8 cellular contexts compared by ENCODE assay signal in genomic region chrX:7586126-7586525, GRCh38.
DNase-seq lines count a peak whose midpoint lies in the region; ATAC-seq, FAIRE-seq and TF ChIP-seq lines count a peak whose summit lies in the region.

No MANE protein-coding gene starts in this region.

- no peaks in the 10 kb centered on the region for H3K79me2 ChIP-seq in neural progenitor cell (ENCODE audit: low read depth)

- no peak for FAIRE-seq in bronchial epithelial cell (lab: Jason Lieb, UNC)

- H2AFZ ChIP-seq in neural progenitor cell (replicated peaks), result no peak overlapping the region

- no peak overlapping the region for H3K4me2 ChIP-seq in neural progenitor cell

- in situ Hi-C loops in KBM-7 (cut with MboI; ENCODE audit: low pct_unique_long_range_greater_than_20kb, low sequenced_read_pairs), result no loop called here

- H3K27ac ChIP-seq in neural progenitor cell, result no peak overlapping the region

- no peaks in the 10 kb centered on the region for H3K27me3 ChIP-seq in bronchial epithelial cell (ENCODE audit: control insufficient read depth, insufficient read depth, low read length)
- no peaks in the 10 kb centered on the region for H3K27me3 ChIP-seq in neural progenitor cell

- H3K9me3 ChIP-seq in neural progenitor cell (ENCODE audit: low read depth), result no peaks in the 10 kb centered on the region

- no peak overlapping the region for H3K9ac ChIP-seq in neural progenitor cell

- DNase-seq in SKM-1 (lab: John Stamatoyannopoulos, UW; ENCODE audit: unreplicated experiment) (peak; percentile 0), SKM-1 treated with dmso at 0.1 percent for 144 hours (lab: John Stamatoyannopoulos, UW; ENCODE audit: unreplicated experiment) (no peak), KBM-7 (peak; percentile 16), bronchial epithelial cell (ENCODE audit: low read depth) (peak; percentile 35), neural progenitor cell (ENCODE audit: low spot score) (peak; percentile 38), natural killer cell (no peak)
- DNase-seq in activated CD4-positive, alpha-beta T cell treated with anti-CD3 and anti-CD28 coated beads, Interleukin-2, amount 50 U/mL, for 48 hours, result no peak

- no peak overlapping the region for H3K4me3 Mint-ChIP-seq in neural progenitor cell
- H3K4me3 Mint-ChIP-seq in natural killer cell, result no peak overlapping the region

- peaks cover 16% of the 10 kb centered on the region for H3K4me1 Mint-ChIP-seq in neural progenitor cell
- no peaks in the 10 kb centered on the region for H3K4me1 Mint-ChIP-seq in natural killer cell

- ATAC-seq in natural killer cell (no peak), GM19397 (IDR thresholded peaks at IDR 0.05; ENCODE audit: unreplicated experiment) (no peak)

- peak; percentile 45 for TF ChIP-seq CTCF in bronchial epithelial cell (IDR thresholded peaks at IDR 0.05; ENCODE audit: insufficient read depth, low read length, severe bottlenecking)
- TF ChIP-seq CTCF in neural progenitor cell (IDR thresholded peaks at IDR 0.05), result peak; percentile 54
- TF ChIP-seq CTCF in natural killer cell (IDR thresholded peaks at IDR 0.05), result no peak

- H3K9me3 Mint-ChIP-seq in neural progenitor cell (peaks cover 2% of the 10 kb centered on the region), natural killer cell (no peaks in the 10 kb centered on the region)

- no peak overlapping the region for H3K27ac Mint-ChIP-seq in neural progenitor cell
- H3K27ac Mint-ChIP-seq in natural killer cell, result no peak overlapping the region

- H3K4me3 ChIP-seq in bronchial epithelial cell (ENCODE audit: low read depth, low read length), result no peak overlapping the region
- no peak overlapping the region for H3K4me3 ChIP-seq in neural progenitor cell

- intact Hi-C loops in natural killer cell (cut with micrococcal nuclease), result no loop called here

- no peaks in the 10 kb centered on the region for H3F3A ChIP-seq in neural progenitor cell (ENCODE audit: low read depth)

- no peaks in the 10 kb centered on the region for H3K27me3 Mint-ChIP-seq in neural progenitor cell (ENCODE audit: insufficient read depth, low read depth)
- H3K27me3 Mint-ChIP-seq in natural killer cell (ENCODE audit: low read depth in 2 of 2), result no peaks in the 10 kb centered on the region

- no peaks in the 10 kb centered on the region for H3K4me1 ChIP-seq in neural progenitor cell

- H3K36me3 ChIP-seq in bronchial epithelial cell (ENCODE audit: control insufficient read depth, insufficient read depth, low read length) (no peaks in the 10 kb centered on the region), neural progenitor cell (no peaks in the 10 kb centered on the region)

- H3K36me3 Mint-ChIP-seq in neural progenitor cell (peaks cover 1% of the 10 kb centered on the region), natural killer cell (no peaks in the 10 kb centered on the region)

- H4K20me1 ChIP-seq in neural progenitor cell (ENCODE audit: low read depth), result no peaks in the 10 kb centered on the region

Comparison
In these comparisons a context has a peak if more than half of its experiments do, and no peak if none do; other contexts are left out.
1. DNase-seq: peak in SKM-1 (single experiment), KBM-7 (single experiment), bronchial epithelial cell (single experiment) and neural progenitor cell (single experiment); none in SKM-1 treated with dmso at 0.1 percent for 144 hours (single experiment), natural killer cell (single experiment) and activated CD4-positive, alpha-beta T cell treated with anti-CD3 and anti-CD28 coated beads, Interleukin-2, amount 50 U/mL, for 48 hours (0 of 2).